1 cellular context compared by ENCODE assay signal in the genomic region with DNA sequence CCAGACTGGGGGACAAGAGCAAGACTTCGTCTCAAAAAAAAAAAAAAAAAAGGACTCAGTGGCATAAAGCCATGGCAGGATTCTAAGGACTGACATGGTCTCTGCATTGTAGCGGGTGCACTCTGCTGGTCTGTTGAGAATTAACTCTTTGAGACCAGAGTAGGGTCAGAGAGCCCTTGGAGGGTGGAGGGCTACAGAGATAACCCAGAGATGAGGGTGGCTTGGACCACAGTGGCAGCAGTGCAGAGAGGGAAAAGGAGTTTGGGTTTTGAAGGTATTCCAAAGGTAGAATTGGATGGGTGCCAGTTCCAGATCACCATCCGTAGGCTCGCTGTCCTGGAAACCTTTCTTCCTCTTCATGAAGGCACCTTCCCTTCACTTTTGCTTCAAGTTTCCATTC.
TF ChIP-seq lines count a peak whose summit lies in the region.

No MANE protein-coding gene starts in this region.

TF ChIP-seq in HepG2, 621 proteins besides CTCF, POLR2A, EP300 and RAD21:
- no peak for TF ChIP-seq SMAD9 (CRISPR knock-in tag; IDR thresholded peaks at IDR 0.05)
- peak; percentile 78 for TF ChIP-seq ZNF652 (CRISPR knock-in tag; IDR thresholded peaks at IDR 0.05; ENCODE audit: borderline replicate concordance, low read depth)
